Comparison of ENCODE assay signal across 1 cellular context in the genomic region with DNA sequence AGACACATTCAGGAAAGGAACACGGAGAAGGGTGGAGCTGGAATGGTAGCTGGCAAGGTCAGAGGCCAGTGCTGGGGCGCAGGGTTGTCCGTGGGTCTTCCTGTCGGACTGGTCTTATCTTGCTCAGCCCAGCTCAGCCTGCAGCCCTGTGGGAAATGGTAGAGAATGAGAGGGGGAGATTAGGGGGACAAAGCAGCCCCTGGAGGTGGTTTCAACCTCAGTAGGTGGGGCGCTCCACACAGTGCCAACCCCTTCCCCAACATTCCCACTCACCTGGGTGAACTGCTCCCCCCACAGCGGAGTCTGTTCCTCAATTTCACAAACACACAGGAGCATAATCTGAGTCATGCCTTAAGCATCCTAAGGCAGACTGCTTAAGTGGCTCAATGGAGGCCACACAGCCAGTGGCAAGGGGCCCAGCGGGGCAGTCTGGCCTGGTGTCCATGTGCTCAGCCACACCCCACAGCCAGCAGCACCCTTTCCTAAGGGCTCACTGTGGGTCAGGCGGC.
TF ChIP-seq lines count a peak whose summit lies in the region.

No MANE protein-coding gene starts in this region.

TF ChIP-seq in K562, 482 proteins besides CTCF, POLR2A, EP300 and RAD21 (continued from another document and continues in another):
- TF ChIP-seq E2F1 (CRISPR knock-in tag; IDR thresholded peaks at IDR 0.05), result no peak
- no peak for TF ChIP-seq ZNF12 (CRISPR knock-in tag; IDR thresholded peaks at IDR 0.05)
- TF ChIP-seq, protein P1, sequence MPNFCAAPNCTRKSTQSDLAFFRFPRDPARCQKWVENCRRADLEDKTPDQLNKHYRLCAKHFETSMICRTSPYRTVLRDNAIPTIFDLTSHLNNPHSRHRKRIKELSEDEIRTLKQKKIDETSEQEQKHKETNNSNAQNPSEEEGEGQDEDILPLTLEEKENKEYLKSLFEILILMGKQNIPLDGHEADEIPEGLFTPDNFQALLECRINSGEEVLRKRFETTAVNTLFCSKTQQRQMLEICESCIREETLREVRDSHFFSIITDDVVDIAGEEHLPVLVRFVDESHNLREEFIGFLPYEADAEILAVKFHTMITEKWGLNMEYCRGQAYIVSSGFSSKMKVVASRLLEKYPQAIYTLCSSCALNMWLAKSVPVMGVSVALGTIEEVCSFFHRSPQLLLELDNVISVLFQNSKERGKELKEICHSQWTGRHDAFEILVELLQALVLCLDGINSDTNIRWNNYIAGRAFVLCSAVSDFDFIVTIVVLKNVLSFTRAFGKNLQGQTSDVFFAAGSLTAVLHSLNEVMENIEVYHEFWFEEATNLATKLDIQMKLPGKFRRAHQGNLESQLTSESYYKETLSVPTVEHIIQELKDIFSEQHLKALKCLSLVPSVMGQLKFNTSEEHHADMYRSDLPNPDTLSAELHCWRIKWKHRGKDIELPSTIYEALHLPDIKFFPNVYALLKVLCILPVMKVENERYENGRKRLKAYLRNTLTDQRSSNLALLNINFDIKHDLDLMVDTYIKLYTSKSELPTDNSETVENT (CRISPR knock-in tag; IDR thresholded peaks at IDR 0.05), result no peak
- no peak; the same call in 1 of the 2 replicates for TF ChIP-seq ATF6 (CRISPR knock-in tag; IDR thresholded peaks at IDR 0.05)
- TF ChIP-seq, protein P2, sequence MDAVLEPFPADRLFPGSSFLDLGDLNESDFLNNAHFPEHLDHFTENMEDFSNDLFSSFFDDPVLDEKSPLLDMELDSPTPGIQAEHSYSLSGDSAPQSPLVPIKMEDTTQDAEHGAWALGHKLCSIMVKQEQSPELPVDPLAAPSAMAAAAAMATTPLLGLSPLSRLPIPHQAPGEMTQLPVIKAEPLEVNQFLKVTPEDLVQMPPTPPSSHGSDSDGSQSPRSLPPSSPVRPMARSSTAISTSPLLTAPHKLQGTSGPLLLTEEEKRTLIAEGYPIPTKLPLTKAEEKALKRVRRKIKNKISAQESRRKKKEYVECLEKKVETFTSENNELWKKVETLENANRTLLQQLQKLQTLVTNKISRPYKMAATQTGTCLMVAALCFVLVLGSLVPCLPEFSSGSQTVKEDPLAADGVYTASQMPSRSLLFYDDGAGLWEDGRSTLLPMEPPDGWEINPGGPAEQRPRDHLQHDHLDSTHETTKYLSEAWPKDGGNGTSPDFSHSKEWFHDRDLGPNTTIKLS (IDR thresholded peaks at IDR 0.05; ENCODE audit: borderline replicate concordance, low read depth), result no peak
- TF ChIP-seq, protein P3, sequence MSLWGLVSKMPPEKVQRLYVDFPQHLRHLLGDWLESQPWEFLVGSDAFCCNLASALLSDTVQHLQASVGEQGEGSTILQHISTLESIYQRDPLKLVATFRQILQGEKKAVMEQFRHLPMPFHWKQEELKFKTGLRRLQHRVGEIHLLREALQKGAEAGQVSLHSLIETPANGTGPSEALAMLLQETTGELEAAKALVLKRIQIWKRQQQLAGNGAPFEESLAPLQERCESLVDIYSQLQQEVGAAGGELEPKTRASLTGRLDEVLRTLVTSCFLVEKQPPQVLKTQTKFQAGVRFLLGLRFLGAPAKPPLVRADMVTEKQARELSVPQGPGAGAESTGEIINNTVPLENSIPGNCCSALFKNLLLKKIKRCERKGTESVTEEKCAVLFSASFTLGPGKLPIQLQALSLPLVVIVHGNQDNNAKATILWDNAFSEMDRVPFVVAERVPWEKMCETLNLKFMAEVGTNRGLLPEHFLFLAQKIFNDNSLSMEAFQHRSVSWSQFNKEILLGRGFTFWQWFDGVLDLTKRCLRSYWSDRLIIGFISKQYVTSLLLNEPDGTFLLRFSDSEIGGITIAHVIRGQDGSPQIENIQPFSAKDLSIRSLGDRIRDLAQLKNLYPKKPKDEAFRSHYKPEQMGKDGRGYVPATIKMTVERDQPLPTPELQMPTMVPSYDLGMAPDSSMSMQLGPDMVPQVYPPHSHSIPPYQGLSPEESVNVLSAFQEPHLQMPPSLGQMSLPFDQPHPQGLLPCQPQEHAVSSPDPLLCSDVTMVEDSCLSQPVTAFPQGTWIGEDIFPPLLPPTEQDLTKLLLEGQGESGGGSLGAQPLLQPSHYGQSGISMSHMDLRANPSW (CRISPR knock-in tag; IDR thresholded peaks at IDR 0.05), result no peak
- peak; percentile 60; the same call in 1 of the 2 replicates for TF ChIP-seq SMARCA4 (IDR thresholded peaks at IDR 0.05)
- TF ChIP-seq PRPF4 (IDR thresholded peaks at IDR 0.05; ENCODE audit: insufficient read depth, low read depth, low read length, poor library complexity, severe bottlenecking), result no peak
- TF ChIP-seq, protein P4, sequence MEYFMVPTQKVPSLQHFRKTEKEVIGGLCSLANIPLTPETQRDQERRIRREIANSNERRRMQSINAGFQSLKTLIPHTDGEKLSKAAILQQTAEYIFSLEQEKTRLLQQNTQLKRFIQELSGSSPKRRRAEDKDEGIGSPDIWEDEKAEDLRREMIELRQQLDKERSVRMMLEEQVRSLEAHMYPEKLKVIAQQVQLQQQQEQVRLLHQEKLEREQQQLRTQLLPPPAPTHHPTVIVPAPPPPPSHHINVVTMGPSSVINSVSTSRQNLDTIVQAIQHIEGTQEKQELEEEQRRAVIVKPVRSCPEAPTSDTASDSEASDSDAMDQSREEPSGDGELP (CRISPR knock-in tag; IDR thresholded peaks at IDR 0.05; ENCODE audit: borderline replicate concordance), result no peak
- TF ChIP-seq CAMTA2 (CRISPR knock-in tag; conservative IDR thresholded peaks at IDR 0.05), result no peak
- TF ChIP-seq TEAD2 (tag; IDR thresholded peaks at IDR 0.05), result no peak
- no peak for TF ChIP-seq PYGO2 (tag; IDR thresholded peaks at IDR 0.05)
- 0 out of 2 replicates have a peak, but pooled peaks have one; percentile 9 for TF ChIP-seq MAFK (IDR thresholded peaks at IDR 0.05; ENCODE audit: low read length)
- TF ChIP-seq ZBTB1 (CRISPR knock-in tag; IDR thresholded peaks at IDR 0.05; ENCODE audit: borderline replicate concordance, low read depth), result no peak
- no peak for TF ChIP-seq ZNF280A (IDR thresholded peaks at IDR 0.05; ENCODE audit: low read depth, partially characterized antibody)
- TF ChIP-seq MIER1 (IDR thresholded peaks at IDR 0.05; ENCODE audit: low read depth), result no peak
- no peak for TF ChIP-seq USF1 (CRISPR knock-in tag; IDR thresholded peaks at IDR 0.05)
- no peak for TF ChIP-seq GATAD2B (IDR thresholded peaks at IDR 0.05; ENCODE audit: borderline replicate concordance)
- TF ChIP-seq CBX3 (IDR thresholded peaks at IDR 0.05; ENCODE audit: borderline replicate concordance in 1 of 2, low read length in 2 of 2), result no peak
- no peak for TF ChIP-seq U2AF1 (optimal IDR thresholded peaks at IDR 0.05; ENCODE audit: low read depth, low read length)
- TF ChIP-seq SMAD4 (CRISPR knock-in tag; conservative IDR thresholded peaks at IDR 0.05), result peak; percentile 74; the same call in 1 of the 2 replicates
- TF ChIP-seq MLLT1 (IDR thresholded peaks at IDR 0.05), result no peak
- no peak for TF ChIP-seq ZNF449 (CRISPR knock-in tag; IDR thresholded peaks at IDR 0.05)
- TF ChIP-seq MEF2A (IDR thresholded peaks at IDR 0.05; ENCODE audit: control insufficient read depth, low read depth, low read length), result no peak
- TF ChIP-seq EZH2 (IDR thresholded peaks at IDR 0.05; ENCODE audit: borderline replicate concordance, low read depth, low read length), result no peak
- no peak for TF ChIP-seq FUS (optimal IDR thresholded peaks at IDR 0.05; ENCODE audit: low read depth, low read length)
- TF ChIP-seq HNRNPL (IDR thresholded peaks at IDR 0.05; ENCODE audit: low read depth, low read length), result 0 out of 2 replicates have a peak, but pooled peaks have one; percentile 82
- TF ChIP-seq L3MBTL2 (IDR thresholded peaks at IDR 0.05), result no peak
- no peak for TF ChIP-seq SIN3B (IDR thresholded peaks at IDR 0.05; ENCODE audit: low read depth)
- no peak for TF ChIP-seq HOMEZ (CRISPR knock-in tag; IDR thresholded peaks at IDR 0.05)
- TF ChIP-seq WHSC1 (IDR thresholded peaks at IDR 0.05; ENCODE audit: low read length), result no peak
- TF ChIP-seq PURB (CRISPR knock-in tag; IDR thresholded peaks at IDR 0.05; ENCODE audit: low read depth), result no peak
